16 cellular contexts compared by ENCODE assay signal in the genomic region with DNA sequence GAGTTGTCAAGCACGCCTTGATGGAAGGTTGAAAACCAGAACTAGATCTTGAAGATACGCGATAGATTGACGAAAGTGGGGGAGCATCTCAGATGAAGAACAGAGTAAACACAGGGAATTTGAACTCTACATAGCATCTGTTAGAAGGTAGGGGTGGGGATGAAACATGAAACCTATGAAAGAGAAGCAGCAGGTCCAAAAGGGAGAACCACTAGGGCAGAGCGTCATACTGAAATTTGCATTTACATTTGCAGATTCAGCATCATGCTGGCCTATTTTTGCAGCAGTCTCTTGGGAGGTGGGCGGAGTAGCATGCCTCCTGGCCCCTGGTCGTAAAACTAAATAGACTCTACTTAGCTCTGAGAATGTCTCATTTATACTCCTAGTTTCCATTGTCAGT. TPM values are rescaled to one million over a fixed set of nuclear protein-coding genes. Genes with fewer than 3 reads are reported as not detected.
DNase-seq lines count a peak whose midpoint lies in the region; ATAC-seq, FAIRE-seq and TF ChIP-seq lines count a peak whose summit lies in the region.
"Had no signal": no experiment of that assay in that cellular context is flagged by ENCODE, and none has a peak within 500 bp of the region (broad histone marks: within the 10 kb centered on the region; RNA-seq: fewer than 3 reads in every experiment).

No MANE protein-coding gene starts in this region.

- peak; percentile 42; the same call in 1 of the 3 replicates for ATAC-seq in K562
- ATAC-seq in left lobe of liver, result no peak

- DNase-seq in RPMI8226 (peak; percentile 2), K562 (ENCODE audit: extremely low read depth in 1 of 4, low spot score in 3 of 4) (no peak), HCEC 1CT (no peak), left lobe of liver (ENCODE audit: low spot score) (no peak), kidney (no peak)
- DNase-seq in stimulated activated CD8-positive, alpha-beta memory T cell treated with anti-CD3 and anti-CD28 coated beads, Interleukin-7, amount 100 ng/mL, for 48 hours (ENCODE audit: extremely low read depth in 1 of 2, low read depth in 1 of 2), result peak; percentile 23 to 65
- DNase-seq: activated CD4-positive, CD25-positive, alpha-beta regulatory T cell treated with anti-CD3 and anti-CD28 coated beads, Interleukin-2, amount 50 U/mL, for 72 hours; GOT3; NCI-H1105 had no signal

- 55% methylated on average over 7 of the region's 7 CpGs for WGBS in K562 (ENCODE audit: insufficient coverage, low coverage, missing lambda C conversion rate)

- no peak overlapping the region for H3K4me3 ChIP-seq in HEK293 (ENCODE audit: low read depth, low read length)
- no peak overlapping the region for H3K4me3 ChIP-seq in K562
- H3K4me3 ChIP-seq in kidney (ENCODE audit: low read length in 2 of 2), result no peak overlapping the region
- H3K4me3 ChIP-seq: vagina had no signal

- no peak overlapping the region for H3K4me2 ChIP-seq in K562 (ENCODE audit: insufficient read depth, low read length)

- no peaks in the 10 kb centered on the region for H3K79me2 ChIP-seq in K562 (ENCODE audit: control insufficient read depth, insufficient read depth, low read length)

- no peaks in the 10 kb centered on the region for H3K9me1 ChIP-seq in K562 (ENCODE audit: control insufficient read depth, insufficient read depth, low read length)

- no peak for TF ChIP-seq EP300 in K562 (IDR thresholded peaks at IDR 0.05; ENCODE audit: low read length)

- TF ChIP-seq CTCF in HEK293 (tag by site-specific recombination; IDR thresholded peaks at IDR 0.05) (no peak), K562 (IDR thresholded peaks at IDR 0.05 in 2 of 3, conservative IDR thresholded peaks at IDR 0.05 in 1 of 3; ENCODE audit: insufficient read depth in 2 of 3, low read depth in 1 of 3, low read length in 3 of 3) (no peak), kidney (IDR thresholded peaks at IDR 0.05; ENCODE audit: borderline replicate concordance, extremely low read depth, insufficient read depth) (no peak)

- no peaks in the 10 kb centered on the region for H4K20me1 ChIP-seq in K562 (replicated peaks; ENCODE audit: control insufficient read depth, insufficient read depth, low read length)

- H3K36me3 ChIP-seq in HEK293 (ENCODE audit: control insufficient read depth in 2 of 2, insufficient read depth in 1 of 2, low read length in 2 of 2) (no peaks in the 10 kb centered on the region), K562 (ENCODE audit: control insufficient read depth, insufficient read depth, low read length) (no peaks in the 10 kb centered on the region), kidney (ENCODE audit: control insufficient read depth in 1 of 2, insufficient read depth in 2 of 2, low read length in 2 of 2) (no peaks in the 10 kb centered on the region)
- H3K36me3 ChIP-seq: neutrophil, vagina had no signal

- TF ChIP-seq POLR2A in K562 (conservative IDR thresholded peaks at IDR 0.05), result no peak

- H3K4me1 ChIP-seq in HEK293 (ENCODE audit: control insufficient read depth, insufficient read depth, low read length), result no peaks in the 10 kb centered on the region
- H3K4me1 ChIP-seq in K562 (replicated peaks in 1 of 2; ENCODE audit: control insufficient read depth in 2 of 2, insufficient read depth in 2 of 2, low read length in 2 of 2), result peaks cover 10 to 17% of the 10 kb centered on the region in 2 experiments; a peak in 4 of 5 replicates
- no peaks in the 10 kb centered on the region for H3K4me1 ChIP-seq in kidney (ENCODE audit: control insufficient read depth in 1 of 2, insufficient read depth in 1 of 2, low read depth in 1 of 2, low read length in 2 of 2)
- H3K4me1 ChIP-seq: vagina had no signal

- H2AFZ ChIP-seq in K562 (ENCODE audit: low read depth, low read length), result peak overlapping the region; percentile 59; the same call in 1 of the 2 replicates

- no TSS peak for BruUV-seq in K562 (replicated peaks; lab: Mats Ljungman, UMichigan)

- no peak for TF ChIP-seq RAD21 in K562 (CRISPR knock-in tag; conservative IDR thresholded peaks at IDR 0.05 in 1 of 2, IDR thresholded peaks at IDR 0.05 in 1 of 2)

- H3K9ac ChIP-seq in K562 (ENCODE audit: insufficient read depth in 1 of 2, low read depth in 2 of 2, low read length in 2 of 2), result no peak overlapping the region
- H3K9ac ChIP-seq in kidney (ENCODE audit: low read length in 2 of 2), result no peak overlapping the region

- POLR2A ChIA-PET in HEK293 (lab: Yijun Ruan, JAX), result no interaction called here
- POLR2A ChIA-PET in K562 (lab: Yijun Ruan, JAX), result interaction anchor here (0.9 to 1.3 kb wide), 2 partner anchors 10 to 16 kb away, joined by 3 to 4 read pairs; no protein-coding TSS in a partner anchor

- H3K27me3 ChIP-seq in K562 (ENCODE audit: control insufficient read depth in 2 of 2, insufficient read depth in 2 of 2, low read length in 2 of 2), result peaks cover 0 to 10% of the 10 kb centered on the region in 2 experiments; a peak in 2 of 5 replicates
- H3K27me3 ChIP-seq: vagina had no signal

- no peaks in the 10 kb centered on the region for H3K9me3 ChIP-seq in HEK293 (ENCODE audit: control insufficient read depth, insufficient read depth, low read depth, low read length)
- H3K9me3 ChIP-seq in K562 (replicated peaks; ENCODE audit: control insufficient read depth, insufficient read depth, low read depth, low read length), result no peaks in the 10 kb centered on the region
- no peaks in the 10 kb centered on the region for H3K9me3 ChIP-seq in kidney (ENCODE audit: control insufficient read depth in 1 of 2, low read length in 2 of 2)
- H3K9me3 ChIP-seq: neutrophil, vagina had no signal

- intact Hi-C loops in K562 (cut with micrococcal nuclease), result no loop called here
- intact Hi-C loops in kidney (cut with DNase I), result no loop called here

- in situ Hi-C loops in K562 (cut with MboI), result no loop called here

- H3K27ac ChIP-seq in HEK293 (ENCODE audit: extremely low read depth, low read depth, low read length), result no peak overlapping the region
- no peak overlapping the region for H3K27ac ChIP-seq in K562 (ENCODE audit: extremely low read depth, low read depth, low read length)
- H3K27ac ChIP-seq in kidney (ENCODE audit: low read depth in 2 of 2, low read length in 2 of 2), result no peak overlapping the region
- H3K27ac ChIP-seq: neutrophil, vagina had no signal

- CTCF ChIA-PET in HEK293 (lab: Yijun Ruan, JAX) (no interaction called here), K562 (lab: Yijun Ruan, JAX; ENCODE audit: low intra/inter-chr PET ratio) (no interaction called here)

- FAIRE-seq in K562 (lab: Jason Lieb, UNC) (no peak), kidney (lab: Jason Lieb, UNC) (no peak)
- FAIRE-seq: bronchial epithelial cell, islet of Langerhans, RCC 7860 had no signal

TF ChIP-seq in HEK293, 187 proteins besides CTCF, POLR2A, EP300 and RAD21 (continues in another document):
- TF ChIP-seq YY1 (tag by site-specific recombination; IDR thresholded peaks at IDR 0.05) (no peak), GFI1B (tag by site-specific recombination; IDR thresholded peaks at IDR 0.05) (no peak), ZNF785 (tag by site-specific recombination; IDR thresholded peaks at IDR 0.05) (no peak)

TF ChIP-seq in K562, 482 proteins besides CTCF, POLR2A, EP300 and RAD21:
- TF ChIP-seq KAT8 (IDR thresholded peaks at IDR 0.05; ENCODE audit: low read depth) (no peak), ZNF316 (IDR thresholded peaks at IDR 0.05) (0 out of 2 replicates have a peak, but pooled peaks have one; percentile 16)
TF ChIP-seq in K562: peak in this region for 1.

RNA-seq across cellular contexts. Expression of gene RASGRP1, which starts 46.1 kb away (rescaled TPM):
- 0.49 and 1.2 TPM in 2 replicates for total RNA-seq in K562 (2011; cell fraction: chromatin; rRNA removed; ENCODE audit: low replicate concordance)
- 0.33 and 0.39 TPM in 2 replicates for total RNA-seq in K562 (2011; cell fraction: nucleolus; rRNA removed)
- total RNA-seq in K562 (2011; cell fraction: nucleoplasm; rRNA removed), result 0.88 and 0.92 TPM in 2 replicates
- total RNA-seq in K562 (2014; rRNA removed) (0.23 and 0.49 TPM in 2 replicates), K562 (2014; rRNA removed; fragmentation: Illumina TruSeq; extraction: Trizol) (0.44 and 0.54 TPM in 2 replicates), K562 (2015; rRNA removed; fragmentation: Illumina TruSeq; extraction: Trizol) (0.26 and 0.33 TPM in 2 replicates), K562 (2021) (0.31 and 0.51 TPM in 2 replicates), left lobe of liver (0.28 TPM), kidney (12.5 TPM)
- polyA plus RNA-seq in K562 (2011; rRNA removed) (0.12 and 0.38 TPM in 2 replicates), K562 (2014; fragmentation: Illumina TruSeq; extraction: Trizol) (0.30 and 0.60 TPM in 2 replicates), K562 (2014; fragmentation: Nextera tagmentation; extraction: Ambion mirVana) (under 1 TPM; 0.14 to 0.17 TPM), K562 (2014; rRNA removed) (0.27 and 0.72 TPM in 2 replicates), kidney (ENCODE audit: insufficient read depth, low read depth, low replicate concordance) (3.4 TPM)
- 0.12 and 0.19 TPM in 2 replicates for polyA plus RNA-seq in K562 (2011; cell fraction: cytosol; rRNA removed)
- 0.37 and 0.51 TPM in 2 replicates for polyA plus RNA-seq in K562 (2011; cell fraction: nucleus; rRNA removed)
- polyA plus RNA-seq in K562 (2012), result 0.35 and 1.2 TPM in 2 replicates
- 0.21 and 0.24 TPM in 2 replicates for polyA minus RNA-seq in K562 (2011; rRNA and poly(A)+ RNA removed)
- not detected in 2 replicates for polyA minus RNA-seq in K562 (2011; cell fraction: cytosol; rRNA and poly(A)+ RNA removed)
- polyA minus RNA-seq in K562 (2011; cell fraction: nucleus; rRNA and poly(A)+ RNA removed), result 0.22 and 0.27 TPM in 2 replicates
- total RNA-seq: fibroblast of lung had no signal

Comparison
In these comparisons a context has a peak if more than half of its experiments do, and no peak if none do; other contexts are left out.
1. DNase-seq: peak in RPMI8226 (single experiment) and stimulated activated CD8-positive, alpha-beta memory T cell treated with anti-CD3 and anti-CD28 coated beads, Interleukin-7, amount 100 ng/mL, for 48 hours (2 of 2); none in K562 (0 of 4), HCEC 1CT (single experiment), left lobe of liver (single experiment) and kidney (single experiment).